12 cellular contexts compared by ENCODE assay signal in the genomic region with DNA sequence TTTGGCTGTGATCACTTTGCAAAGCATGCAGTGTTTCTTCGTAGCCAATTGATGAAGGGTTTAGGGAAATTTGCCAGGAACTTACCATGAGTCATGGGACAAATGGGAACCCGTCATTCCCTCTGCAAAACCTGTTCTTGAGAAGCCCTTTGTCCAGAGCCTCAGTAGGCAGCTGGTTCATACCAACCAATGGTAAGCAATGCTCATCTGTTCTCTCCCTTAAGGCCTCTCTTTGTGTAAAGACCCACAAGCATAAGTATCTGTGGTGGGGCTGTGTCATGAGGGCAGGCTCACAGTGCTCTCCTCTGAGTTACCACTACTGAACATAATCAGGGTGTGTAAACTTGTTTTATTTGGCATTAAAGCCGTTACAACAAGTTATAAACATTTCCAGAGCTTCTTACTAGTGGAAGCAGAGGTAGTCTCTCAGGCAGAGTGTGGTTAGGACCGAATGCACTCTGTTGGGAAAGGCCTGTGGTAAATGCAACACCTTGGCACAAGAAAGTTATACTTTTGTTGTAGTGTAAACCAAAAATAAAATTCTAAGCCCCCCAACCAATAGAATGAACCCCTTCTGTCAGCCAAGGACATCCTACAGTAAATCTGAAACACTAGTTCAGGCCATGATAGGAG.
A peak's percentile ranks its signal among the peaks of the same experiment; 100 is the strongest.
DNase-seq lines count a peak whose midpoint lies in the region; ATAC-seq, FAIRE-seq and TF ChIP-seq lines count a peak whose summit lies in the region.
"Had no signal": no experiment of that assay in that cellular context is flagged by ENCODE, and none has a peak within 500 bp of the region (broad histone marks: within the 10 kb centered on the region; RNA-seq: fewer than 3 reads in every experiment).

No MANE protein-coding gene starts in this region.

- CTCF ChIA-PET in RWPE1 (lab: Yijun Ruan, JAX) = interaction anchor here (0.6 kb wide), 2 partner anchors 30 to 1852 kb away, joined by 4 read pairs; no protein-coding TSS in a partner anchor

- POLR2A ChIA-PET in RWPE1 (lab: Yijun Ruan, JAX; ENCODE audit: low non-redundant PET) = no interaction called here

- ATAC-seq in naive B cell (ENCODE audit: low read depth in 2 of 2) = no peak
- ATAC-seq: stimulated activated memory B cell treated with anti-CD40 and anti-IgM and Interleukin-4, amounts not matched to agents 10 μg/mL and 1 μg/mL and 100 μg/mL, for 72 hours had no signal

- TF ChIP-seq CTCF in RWPE1 (conservative IDR thresholded peaks at IDR 0.05; ENCODE audit: low read depth) = no peak
- no peak for TF ChIP-seq CTCF in GM10266 (IDR thresholded peaks at IDR 0.05; ENCODE audit: control insufficient read depth, insufficient read depth, low read depth, missing control alignments)
- no peak for TF ChIP-seq CTCF in chondrocyte (IDR thresholded peaks at IDR 0.05)

- H3K27ac Mint-ChIP-seq in naive B cell = peak overlapping the region in 4 of 6 donors; percentile 13 to 73 (median 15)
- H3K27ac Mint-ChIP-seq in chondrocyte (ENCODE audit: unreplicated experiment) = no peak overlapping the region
- H3K27ac Mint-ChIP-seq: activated CD4-positive, alpha-beta T cell treated with anti-CD3 and anti-CD28 coated beads, Interleukin-2, amount 10 ng/mL, durations not matched to agents 7 days and 5 days; immature natural killer cell; stimulated activated memory B cell treated with anti-CD40 and anti-IgM and Interleukin-4, amounts not matched to agents 10 μg/mL and 1 μg/mL and 100 μg/mL, for 72 hours had no signal

- no peak for TF ChIP-seq POLR2A in H54 (IDR thresholded peaks at IDR 0.05; ENCODE audit: low read depth, low read length)

- FAIRE-seq in H54 (lab: Jason Lieb, UNC) = peak; percentile 6
- FAIRE-seq: D721Med had no signal

- H3K36me3 Mint-ChIP-seq in naive B cell = no peaks in the 10 kb centered on the region
- H3K36me3 Mint-ChIP-seq in chondrocyte (ENCODE audit: low read depth) = no peaks in the 10 kb centered on the region
- H3K36me3 Mint-ChIP-seq: immature natural killer cell; stimulated activated memory B cell treated with anti-CD40 and anti-IgM and Interleukin-4, amounts not matched to agents 10 μg/mL and 1 μg/mL and 100 μg/mL, for 72 hours had no signal

- H3K9me3 Mint-ChIP-seq in naive B cell (no peaks in the 10 kb centered on the region), chondrocyte (ENCODE audit: low read depth) (no peaks in the 10 kb centered on the region)
- H3K9me3 Mint-ChIP-seq: activated CD4-positive, alpha-beta T cell treated with anti-CD3 and anti-CD28 coated beads, Interleukin-2, amount 10 ng/mL, durations not matched to agents 7 days and 5 days; immature natural killer cell; stimulated activated memory B cell treated with anti-CD40 and anti-IgM and Interleukin-4, amounts not matched to agents 10 μg/mL and 1 μg/mL and 100 μg/mL, for 72 hours had no signal

- H3K4me1 Mint-ChIP-seq in naive B cell = peaks cover 9 to 13% (median 12%) of the 10 kb centered on the region in 3 donors
- peaks cover 5% of the 10 kb centered on the region for H3K4me1 Mint-ChIP-seq in chondrocyte (ENCODE audit: low read depth)
- H3K4me1 Mint-ChIP-seq: immature natural killer cell had no signal

- DNase-seq in H54 (ENCODE audit: insufficient read length, low spot score) (no peak), RWPE1 (ENCODE audit: low spot score) (peak; percentile 75), fibroblast of gingiva (ENCODE audit: low read depth) (peak; percentile 34), naive B cell (no peak), GM10266 (ENCODE audit: extremely low spot score) (no peak), substantia nigra (lab: John Stamatoyannopoulos, UW) (no peak), chondrocyte (ENCODE audit: low spot score) (no peak), SW 1271 (lab: John Stamatoyannopoulos, UW) (no peak)
- DNase-seq: activated CD4-positive, alpha-beta T cell treated with anti-CD3 and anti-CD28 coated beads, Interleukin-2, amount 10 ng/mL, durations not matched to agents 7 days and 5 days; immature natural killer cell had no signal

- no peak overlapping the region for H3K27ac ChIP-seq in RWPE1
- H3K27ac ChIP-seq in substantia nigra (ENCODE audit: low read depth, low read length, poor library complexity, severe bottlenecking) = no peak overlapping the region

- peaks cover 5 to 16% (median 10%) of the 10 kb centered on the region in 3 donors for H3K27me3 Mint-ChIP-seq in naive B cell
- H3K27me3 Mint-ChIP-seq in chondrocyte (ENCODE audit: low read depth) = peaks cover 17% of the 10 kb centered on the region

- H3K4me3 Mint-ChIP-seq in naive B cell (no peak overlapping the region), chondrocyte (ENCODE audit: unreplicated experiment) (no peak overlapping the region)
- H3K4me3 Mint-ChIP-seq: activated CD4-positive, alpha-beta T cell treated with anti-CD3 and anti-CD28 coated beads, Interleukin-2, amount 10 ng/mL, durations not matched to agents 7 days and 5 days; immature natural killer cell; stimulated activated memory B cell treated with anti-CD40 and anti-IgM and Interleukin-4, amounts not matched to agents 10 μg/mL and 1 μg/mL and 100 μg/mL, for 72 hours had no signal

Comparison
In these comparisons a context has a peak if more than half of its experiments do, and no peak if none do; other contexts are left out.
1. DNase-seq: peak in RWPE1 (single experiment) and fibroblast of gingiva (single experiment); none in H54 (single experiment), naive B cell (single experiment), GM10266 (single experiment), substantia nigra (0 of 49), chondrocyte (single experiment) and SW 1271 (0 of 2).